ENCODE assay signal across 8 cellular contexts in genomic region chr7:74365320-74366022, GRCh38.
A peak's percentile ranks its signal among the peaks of the same experiment; 100 is the strongest.
DNase-seq lines count a peak whose midpoint lies in the region; ATAC-seq and TF ChIP-seq lines count a peak whose summit lies in the region.

No MANE protein-coding gene starts in this region.

- H3K9me3 ChIP-seq in upper lobe of right lung = no peaks in the 10 kb centered on the region

- ATAC-seq in upper lobe of right lung (peak; percentile 77), GM19395 (IDR thresholded peaks at IDR 0.05; ENCODE audit: unreplicated experiment) (no peak), HG03442 (IDR thresholded peaks at IDR 0.05; ENCODE audit: unreplicated experiment) (no peak)

- H3K27ac ChIP-seq in upper lobe of right lung = no peak overlapping the region

- intact Hi-C loops in upper lobe of right lung (cut with DNase I) = no loop called here

- TF ChIP-seq CTCF in AG10803 (conservative IDR thresholded peaks at IDR 0.05; ENCODE audit: low read length) (no peak), upper lobe of right lung (IDR thresholded peaks at IDR 0.05) (no peak)

- H3K27me3 ChIP-seq in upper lobe of right lung = no peaks in the 10 kb centered on the region

- DNase-seq in AG10803 (ENCODE audit: low read depth) (peak; percentile 22), MV-4-11 (lab: John Stamatoyannopoulos, UW) (peak; percentile 15), amniotic epithelial cell (ENCODE audit: low read depth) (peak; percentile 69), iPS-NIHi11 (ENCODE audit: low spot score) (peak; percentile 100), upper lobe of right lung (no peak)
- no peak for DNase-seq in activated effector memory CD4-positive, alpha-beta T cell treated with anti-CD3 and anti-CD28 coated beads, Interleukin-2, amount 50 U/mL, for 16 hours

- H3K4me3 ChIP-seq in AG10803 (ENCODE audit: low read length) = no peak overlapping the region
- H3K4me3 ChIP-seq in upper lobe of right lung = no peak overlapping the region

- H3K36me3 ChIP-seq in upper lobe of right lung = no peaks in the 10 kb centered on the region

- no peaks in the 10 kb centered on the region for H3K4me1 ChIP-seq in upper lobe of right lung

Comparison
In these comparisons a context has a peak if more than half of its experiments do, and no peak if none do; other contexts are left out.
1. DNase-seq: peak in AG10803 (single experiment), MV-4-11 (single experiment), amniotic epithelial cell (single experiment) and iPS-NIHi11 (single experiment); none in upper lobe of right lung (single experiment) and activated effector memory CD4-positive, alpha-beta T cell treated with anti-CD3 and anti-CD28 coated beads, Interleukin-2, amount 50 U/mL, for 16 hours (single experiment).